In the genomic region with DNA sequence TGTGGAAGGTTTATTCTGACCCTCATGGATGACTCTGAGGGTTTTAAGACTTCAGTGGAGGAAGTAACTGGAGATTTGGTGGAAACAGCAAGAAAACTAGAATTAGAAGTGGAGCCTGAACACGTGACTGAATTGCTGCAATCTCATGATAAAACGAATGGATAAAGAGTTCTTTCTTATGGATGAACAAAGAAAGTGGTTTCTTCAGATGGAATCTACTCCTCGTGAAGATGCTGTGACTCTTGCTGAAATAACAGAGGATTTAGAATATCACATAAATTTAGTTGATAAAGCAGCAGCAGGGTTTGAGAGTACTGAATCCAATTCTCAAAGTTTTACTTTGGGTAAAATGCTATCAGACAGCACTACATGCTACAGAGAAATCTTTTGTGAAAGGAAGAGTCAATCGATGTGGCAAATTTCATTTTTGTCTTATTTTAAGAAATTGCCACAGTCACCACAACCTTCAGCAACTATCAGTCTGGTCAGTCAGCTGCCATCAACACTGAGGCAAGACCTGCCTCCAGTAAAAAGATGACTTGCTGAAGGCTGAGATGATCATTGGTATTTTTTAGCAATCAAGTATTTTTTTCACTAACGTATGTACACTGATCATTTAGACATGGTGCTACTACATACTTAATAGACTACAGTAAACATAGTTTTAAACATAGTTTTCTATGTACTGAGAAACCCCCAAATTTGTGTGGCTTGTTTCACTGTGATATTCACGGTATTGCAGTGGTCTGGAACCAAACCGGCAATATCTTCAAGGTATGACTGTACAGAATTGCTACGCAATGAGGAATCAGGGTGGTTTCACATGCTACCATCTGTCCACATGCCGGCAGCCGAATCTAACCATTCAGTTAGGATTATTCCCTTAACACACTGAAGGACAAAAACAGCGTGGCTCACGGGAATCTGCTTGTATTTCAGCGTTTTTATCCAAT, we compare ENCODE assay signal across 12 cellular contexts.
DNase-seq lines count a peak whose midpoint lies in the region; ATAC-seq, FAIRE-seq and TF ChIP-seq lines count a peak whose summit lies in the region.
"Had no signal": no experiment of that assay in that cellular context is flagged by ENCODE, and none has a peak within 500 bp of the region (broad histone marks: within the 10 kb centered on the region; RNA-seq: fewer than 3 reads in every experiment).

No MANE protein-coding gene starts in this region.

- peak; percentile 31 for TF ChIP-seq CTCF in GM13977 (IDR thresholded peaks at IDR 0.05; ENCODE audit: extremely low read depth, insufficient read depth, missing control alignments)
- no peak for TF ChIP-seq CTCF in pancreas (IDR thresholded peaks at IDR 0.05)

- H3K4me1 Mint-ChIP-seq in naive thymus-derived CD8-positive, alpha-beta T cell = no peaks in the 10 kb centered on the region

- no peaks in the 10 kb centered on the region for H3K9me3 ChIP-seq in pancreas
- H3K9me3 ChIP-seq: SJSA1 had no signal

- H3K36me3 Mint-ChIP-seq in naive thymus-derived CD8-positive, alpha-beta T cell = peaks cover 2 to 26% (median 4%) of the 10 kb centered on the region in 3 donors
- H3K36me3 Mint-ChIP-seq: activated CD4-positive, alpha-beta memory T cell treated with anti-CD3 and anti-CD28 coated beads for 36 hours had no signal

- intact Hi-C loops in pancreas (cut with DNase I) = no loop called here

- no peak overlapping the region for H3K27ac ChIP-seq in pancreas
- H3K27ac ChIP-seq: SJSA1 had no signal

- no peak overlapping the region for H3K4me3 Mint-ChIP-seq in naive thymus-derived CD8-positive, alpha-beta T cell
- H3K4me3 Mint-ChIP-seq: activated CD4-positive, alpha-beta memory T cell treated with anti-CD3 and anti-CD28 coated beads for 36 hours had no signal

- ATAC-seq in GM19455 (IDR thresholded peaks at IDR 0.05; ENCODE audit: unreplicated experiment) = peak; percentile 97
- ATAC-seq in HG02885 (IDR thresholded peaks at IDR 0.05; ENCODE audit: poor library complexity, unreplicated experiment) = peak; percentile 96
- peak; percentile 64 for ATAC-seq in HG03575 (IDR thresholded peaks at IDR 0.05; ENCODE audit: extremely low read depth, insufficient number of reproducible peaks, low FRiP score, unreplicated experiment)
- no peak for ATAC-seq in naive thymus-derived CD8-positive, alpha-beta T cell
- ATAC-seq in pancreas = no peak

- H3K4me1 ChIP-seq in pancreas = no peaks in the 10 kb centered on the region
- H3K4me1 ChIP-seq: SJSA1 had no signal

- DNase-seq in GM13977 (ENCODE audit: low spot score) (peak; percentile 36), HuH-7 (ENCODE audit: low spot score) (no peak), pancreas (no peak)
- no peak for DNase-seq in effector CD4-positive, alpha-beta T cell
- no peak for DNase-seq in naive thymus-derived CD8-positive, alpha-beta T cell
- DNase-seq: activated CD4-positive, alpha-beta memory T cell treated with anti-CD3 and anti-CD28 coated beads for 36 hours; amniotic stem cell had no signal

- H3K4me3 ChIP-seq in pancreas = no peak overlapping the region
- H3K4me3 ChIP-seq: SJSA1 had no signal

- no peaks in the 10 kb centered on the region for H3K27me3 ChIP-seq in pancreas
- H3K27me3 ChIP-seq: SJSA1 had no signal

- FAIRE-seq in pancreas (lab: Jason Lieb, UNC) = no peak
- FAIRE-seq: HTR-8/SVneo had no signal

- no peaks in the 10 kb centered on the region for H3K9me3 Mint-ChIP-seq in naive thymus-derived CD8-positive, alpha-beta T cell
- H3K9me3 Mint-ChIP-seq: activated CD4-positive, alpha-beta memory T cell treated with anti-CD3 and anti-CD28 coated beads for 36 hours had no signal

- in situ Hi-C loops in GM13977 (cut with MboI; ENCODE audit: low pct_unique_long_range_greater_than_20kb, low sequenced_read_pairs, unreplicated experiment) = no loop called here

- no peak overlapping the region for H3K27ac Mint-ChIP-seq in naive thymus-derived CD8-positive, alpha-beta T cell
- H3K27ac Mint-ChIP-seq: activated CD4-positive, alpha-beta memory T cell treated with anti-CD3 and anti-CD28 coated beads for 36 hours had no signal

- H3K36me3 ChIP-seq in pancreas = no peaks in the 10 kb centered on the region
- H3K36me3 ChIP-seq: SJSA1 had no signal

- POLR2A ChIA-PET in naive thymus-derived CD8-positive, alpha-beta T cell (lab: Charles Lee) = no interaction called here

- no peaks in the 10 kb centered on the region for H3K27me3 Mint-ChIP-seq in naive thymus-derived CD8-positive, alpha-beta T cell
- H3K27me3 Mint-ChIP-seq: activated CD4-positive, alpha-beta memory T cell treated with anti-CD3 and anti-CD28 coated beads for 36 hours had no signal

- WGBS in pancreas, 2 donors = 88 to 95% methylated on average over 13 of the region's 13 CpGs

Comparison
In these comparisons a context has a peak if more than half of its experiments do, and no peak if none do; other contexts are left out.
1. ATAC-seq: peak in GM19455 (single experiment), HG02885 (single experiment) and HG03575 (single experiment); none in naive thymus-derived CD8-positive, alpha-beta T cell (0 of 2) and pancreas (0 of 4).